ENCODE assay signal across 34 cellular contexts in the genomic region with DNA sequence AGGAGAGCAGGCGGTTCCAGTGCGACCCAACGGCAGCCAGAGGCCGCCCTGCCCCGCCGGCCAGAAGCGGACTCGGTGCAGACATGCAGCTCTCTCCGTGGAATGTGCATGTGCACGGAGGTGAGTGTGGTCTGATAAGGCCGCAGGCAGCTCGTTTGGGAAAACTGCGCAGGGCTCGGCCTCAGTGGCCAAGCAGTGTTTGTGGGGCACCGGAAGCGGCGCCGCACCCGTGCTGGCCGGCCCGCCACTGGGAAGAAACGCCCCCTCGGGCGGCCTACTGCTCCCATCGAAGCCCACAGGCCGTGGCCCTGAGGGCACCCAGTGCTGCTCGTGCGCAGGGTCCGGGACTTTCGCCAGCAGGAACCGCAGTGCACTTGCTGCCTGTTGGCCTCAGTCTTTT. TPM values are rescaled to one million over a fixed set of nuclear protein-coding genes. Genes with fewer than 3 reads are reported as not detected.
"Had no signal": no experiment of that assay in that cellular context is flagged by ENCODE, and none has a peak within 500 bp of the region (broad histone marks: within the 10 kb centered on the region; RNA-seq: fewer than 3 reads in every experiment).

No MANE protein-coding gene starts in this region.

- H3K36me3 ChIP-seq: breast epithelium, cardiac muscle cell, gastrocnemius medialis had no signal

- H3K27ac ChIP-seq: ascending aorta, breast epithelium, cardiac muscle cell, coronary artery, dorsolateral prefrontal cortex, esophagus muscularis mucosa, foreskin keratinocyte, gastrocnemius medialis, heart left ventricle, WERI-Rb-1 had no signal

- H3K9me3 ChIP-seq: ascending aorta, esophagus muscularis mucosa, gastrocnemius medialis, heart left ventricle had no signal

- H3K36me3 Mint-ChIP-seq: activated naive CD4-positive, alpha-beta T cell treated with anti-CD3 and anti-CD28 coated beads, Interleukin-2, amount 10 ng/mL, durations not matched to agents 7 days and 5 days had no signal

- H3K9me3 Mint-ChIP-seq: activated CD4-positive, alpha-beta memory T cell treated with anti-CD3 and anti-CD28 coated beads for 36 hours; activated CD4-positive, alpha-beta T cell treated with anti-CD3 and anti-CD28 coated beads, Interleukin-2, amount 10 ng/mL, durations not matched to agents 24 days and 14 days; activated naive CD4-positive, alpha-beta T cell treated with anti-CD3 and anti-CD28 coated beads, Interleukin-2, amount 10 ng/mL, durations not matched to agents 7 days and 5 days; activated naive CD4-positive, alpha-beta T cell treated with anti-CD3 and anti-CD28 coated beads, Interleukin-2, amount 50 U/mL, for 72 hours; activated naive CD8-positive, alpha-beta T cell treated with anti-CD3 and anti-CD28 coated beads, Interleukin-2, amount 10 ng/mL, durations not matched to agents 7 days and 5 days; activated T-cell treated with anti-CD3 and anti-CD28 coated beads, Interleukin-2, amount 50 U/mL, for 72 hours; central memory CD8-positive, alpha-beta T cell; dendritic cell treated with granulocyte-macrophage colony-stimulating factor and Interleukin-4, amounts not matched to agents 40 ng/mL and 50 ng/mL, for 4 days; endodermal cell; T-helper 2 cell treated with Interferon-gamma antibody and Interleukin-4, amounts not matched to agents 5 μg/mL and 100 μg/mL, for 36 hours had no signal

- H3K27ac Mint-ChIP-seq: activated CD4-positive, alpha-beta memory T cell treated with anti-CD3 and anti-CD28 coated beads for 36 hours; activated CD4-positive, alpha-beta T cell treated with anti-CD3 and anti-CD28 coated beads for 36 hours; activated CD4-positive, alpha-beta T cell treated with anti-CD3 and anti-CD28 coated beads, Interleukin-2, amount 10 ng/mL, durations not matched to agents 24 days and 14 days; activated CD8-positive, alpha-beta memory T cell treated with anti-CD3 and anti-CD28 coated beads, Interleukin-2, amount 10 ng/mL, durations not matched to agents 7 days and 5 days; activated CD8-positive, alpha-beta T cell treated with anti-CD3 and anti-CD28 coated beads, Interleukin-2, amount 10 ng/mL, durations not matched to agents 7 days and 5 days; activated naive CD4-positive, alpha-beta T cell treated with anti-CD3 and anti-CD28 coated beads, Interleukin-2, amount 10 ng/mL, durations not matched to agents 7 days and 5 days; activated naive CD4-positive, alpha-beta T cell treated with anti-CD3 and anti-CD28 coated beads, Interleukin-2, amount 50 U/mL, for 72 hours; activated naive CD8-positive, alpha-beta T cell treated with anti-CD3 and anti-CD28 coated beads, Interleukin-2, amount 10 ng/mL, durations not matched to agents 7 days and 5 days; activated T-cell treated with anti-CD3 and anti-CD28 coated beads, Interleukin-2, amount 50 U/mL, for 72 hours; brain; dendritic cell treated with granulocyte-macrophage colony-stimulating factor and Interleukin-4, amounts not matched to agents 40 ng/mL and 50 ng/mL, for 4 days; endodermal cell; T-helper 17 cell; T-helper 2 cell treated with Interferon-gamma antibody and Interleukin-4, amounts not matched to agents 5 μg/mL and 100 μg/mL, for 36 hours had no signal

- H3K27me3 Mint-ChIP-seq: activated CD4-positive, alpha-beta memory T cell treated with anti-CD3 and anti-CD28 coated beads for 36 hours; activated CD4-positive, alpha-beta T cell treated with anti-CD3 and anti-CD28 coated beads for 36 hours; activated CD4-positive, alpha-beta T cell treated with anti-CD3 and anti-CD28 coated beads, Interleukin-2, amount 10 ng/mL, durations not matched to agents 24 days and 14 days; activated CD8-positive, alpha-beta memory T cell treated with anti-CD3 and anti-CD28 coated beads, Interleukin-2, amount 10 ng/mL, durations not matched to agents 7 days and 5 days; activated naive CD4-positive, alpha-beta T cell treated with anti-CD3 and anti-CD28 coated beads, Interleukin-2, amount 10 ng/mL, durations not matched to agents 7 days and 5 days; activated naive CD8-positive, alpha-beta T cell treated with anti-CD3 and anti-CD28 coated beads, Interleukin-2, amount 10 ng/mL, durations not matched to agents 7 days and 5 days; central memory CD8-positive, alpha-beta T cell; dendritic cell treated with granulocyte-macrophage colony-stimulating factor and Interleukin-4, amounts not matched to agents 40 ng/mL and 50 ng/mL, for 4 days; T-helper 17 cell had no signal

- H3K4me1 ChIP-seq: ascending aorta, breast epithelium, esophagus muscularis mucosa, foreskin keratinocyte, gastrocnemius medialis, heart left ventricle had no signal

- H3K4me3 Mint-ChIP-seq: activated CD4-positive, alpha-beta memory T cell treated with anti-CD3 and anti-CD28 coated beads for 36 hours; activated CD4-positive, alpha-beta T cell treated with anti-CD3 and anti-CD28 coated beads for 36 hours; activated CD4-positive, alpha-beta T cell treated with anti-CD3 and anti-CD28 coated beads, Interleukin-2, amount 10 ng/mL, durations not matched to agents 24 days and 14 days; activated CD8-positive, alpha-beta memory T cell treated with anti-CD3 and anti-CD28 coated beads, Interleukin-2, amount 10 ng/mL, durations not matched to agents 7 days and 5 days; activated CD8-positive, alpha-beta T cell treated with anti-CD3 and anti-CD28 coated beads, Interleukin-2, amount 10 ng/mL, durations not matched to agents 7 days and 5 days; activated naive CD4-positive, alpha-beta T cell treated with anti-CD3 and anti-CD28 coated beads, Interleukin-2, amount 10 ng/mL, durations not matched to agents 7 days and 5 days; activated naive CD8-positive, alpha-beta T cell treated with anti-CD3 and anti-CD28 coated beads, Interleukin-2, amount 10 ng/mL, durations not matched to agents 7 days and 5 days; activated T-cell treated with anti-CD3 and anti-CD28 coated beads, Interleukin-2, amount 50 U/mL, for 72 hours; brain; central memory CD8-positive, alpha-beta T cell; dendritic cell treated with granulocyte-macrophage colony-stimulating factor and Interleukin-4, amounts not matched to agents 40 ng/mL and 50 ng/mL, for 4 days; endodermal cell; T-helper 17 cell; T-helper 2 cell treated with Interferon-gamma antibody and Interleukin-4, amounts not matched to agents 5 μg/mL and 100 μg/mL, for 36 hours had no signal

- H3K4me1 Mint-ChIP-seq: activated CD4-positive, alpha-beta T cell treated with anti-CD3 and anti-CD28 coated beads for 36 hours; activated CD4-positive, alpha-beta T cell treated with anti-CD3 and anti-CD28 coated beads, Interleukin-2, amount 10 ng/mL, durations not matched to agents 24 days and 14 days; activated CD8-positive, alpha-beta memory T cell treated with anti-CD3 and anti-CD28 coated beads, Interleukin-2, amount 10 ng/mL, durations not matched to agents 7 days and 5 days; activated naive CD4-positive, alpha-beta T cell treated with anti-CD3 and anti-CD28 coated beads, Interleukin-2, amount 10 ng/mL, durations not matched to agents 7 days and 5 days; brain; central memory CD8-positive, alpha-beta T cell; endodermal cell; T-helper 17 cell had no signal

- H3K27me3 ChIP-seq: ascending aorta, breast epithelium, cardiac muscle cell, dorsolateral prefrontal cortex, esophagus muscularis mucosa, foreskin keratinocyte, gastrocnemius medialis, heart left ventricle had no signal

- H3K4me3 ChIP-seq: ascending aorta, breast epithelium, cardiac muscle cell, coronary artery, dorsolateral prefrontal cortex, esophagus muscularis mucosa, gastrocnemius medialis, heart left ventricle had no signal

- ATAC-seq: activated CD4-positive, alpha-beta T cell treated with anti-CD3 and anti-CD28 coated beads for 36 hours; activated CD8-positive, alpha-beta memory T cell treated with anti-CD3 and anti-CD28 coated beads, Interleukin-2, amount 10 ng/mL, durations not matched to agents 7 days and 5 days; activated CD8-positive, alpha-beta T cell treated with anti-CD3 and anti-CD28 coated beads, Interleukin-2, amount 10 ng/mL, durations not matched to agents 7 days and 5 days; activated naive CD4-positive, alpha-beta T cell treated with anti-CD3 and anti-CD28 coated beads, Interleukin-2, amount 50 U/mL, for 72 hours; activated T-cell treated with anti-CD3 and anti-CD28 coated beads, Interleukin-2, amount 50 U/mL, for 72 hours; foreskin keratinocyte; gastrocnemius medialis; heart left ventricle; T-helper 17 cell had no signal

- DNase-seq: activated CD4-positive, alpha-beta memory T cell treated with anti-CD3 and anti-CD28 coated beads for 36 hours; activated CD4-positive, alpha-beta T cell treated with anti-CD3 and anti-CD28 coated beads for 36 hours; activated CD4-positive, alpha-beta T cell treated with anti-CD3 and anti-CD28 coated beads, Interleukin-2, amount 10 ng/mL, durations not matched to agents 24 days and 14 days; activated CD4-positive, CD25-positive, alpha-beta regulatory T cell; activated CD4-positive, CD25-positive, alpha-beta regulatory T cell treated with anti-CD3 and anti-CD28 coated beads, Interleukin-2, amount 50 U/mL, for 72 hours; activated CD8-positive, alpha-beta memory T cell treated with anti-CD3 and anti-CD28 coated beads, Interleukin-2, amount 10 ng/mL, durations not matched to agents 7 days and 5 days; activated CD8-positive, alpha-beta memory T cell treated with anti-CD3 and anti-CD28 coated beads, Interleukin-2, amount 50 U/mL, for 4 hours; activated CD8-positive, alpha-beta T cell treated with anti-CD3 and anti-CD28 coated beads, Interleukin-2, amount 10 ng/mL, durations not matched to agents 7 days and 5 days; activated naive CD4-positive, alpha-beta T cell treated with anti-CD3 and anti-CD28 coated beads, Interleukin-2, amount 10 ng/mL, durations not matched to agents 7 days and 5 days; activated naive CD8-positive, alpha-beta T cell treated with anti-CD3 and anti-CD28 coated beads, Interleukin-2, amount 10 ng/mL, durations not matched to agents 7 days and 5 days; activated T-cell treated with anti-CD3 and anti-CD28 coated beads, Interleukin-2, amount 50 U/mL, for 1 hour; activated T-cell treated with anti-CD3 and anti-CD28 coated beads, Interleukin-2, amount 50 U/mL, for 72 hours; dorsolateral prefrontal cortex; effector memory CD4-positive, alpha-beta T cell; endodermal cell; erythroblast; foreskin keratinocyte; gastrocnemius medialis; glutamatergic neuron; heart left ventricle; T-helper 1 cell; T-helper 17 cell; T1000; WERI-Rb-1 had no signal

RNA-seq across cellular contexts. Expression of gene PRELID3A, which starts 25.2 kb away (rescaled TPM):
- total RNA-seq: ascending aorta had no signal
